In the genomic region with DNA sequence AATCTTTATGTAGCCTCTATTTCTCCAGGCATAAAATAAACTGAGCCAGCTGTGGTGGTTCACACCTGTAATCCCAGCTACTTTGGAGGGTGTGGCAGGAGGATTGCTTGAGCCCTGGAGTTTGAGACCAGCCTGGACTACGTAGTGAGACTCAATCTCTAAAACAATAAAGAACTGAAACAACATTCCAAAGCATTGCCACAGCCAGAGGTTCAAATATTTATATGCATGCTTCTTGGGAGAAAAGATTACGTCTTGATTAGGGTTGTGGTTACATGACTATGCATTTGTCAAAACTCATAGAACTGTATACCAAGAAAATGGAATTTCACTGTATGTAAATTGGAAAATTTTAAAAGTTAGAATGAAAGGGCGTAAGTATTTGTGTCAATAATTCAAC, we compare ENCODE assay signal across 31 cellular contexts. TPM values are rescaled to one million over a fixed set of nuclear protein-coding genes. Genes with fewer than 3 reads are reported as not detected.
"Had no signal": no experiment of that assay in that cellular context is flagged by ENCODE, and none has a peak within 500 bp of the region (broad histone marks: within the 10 kb centered on the region; RNA-seq: fewer than 3 reads in every experiment).

No MANE protein-coding gene starts in this region.

- H3K9me3 ChIP-seq: mucosa of descending colon, ovary, prostate gland, suprapubic skin, thoracic aorta, tibial artery, vagina had no signal

- H3K4me1 ChIP-seq: left lung, prostate gland, spleen, tibial artery, vagina had no signal

- ATAC-seq: left colon; left lung; mucosa of descending colon; naive thymus-derived CD4-positive, alpha-beta T cell; natural killer cell treated with Interleukin-12 subunit alpha and Interleukin-12 subunit beta and Interleukin-15 and Interleukin-18, amount 100 ng/mL, for 72 hours; right cardiac atrium; stimulated activated effector memory CD8-positive, alpha-beta T cell treated with anti-CD3 and anti-CD28 coated beads, Interleukin-12 subunit alpha, Interleukin-12 subunit beta, amount 100 ng/mL, for 72 hours had no signal

- DNase-seq: hypothalamus; immature natural killer cell; kidney; left colon; left lung; midbrain; mucosa of descending colon; naive thymus-derived CD4-positive, alpha-beta T cell; ovary; posterior cingulate gyrus; retina; right cardiac atrium; sigmoid colon; small intestine; spleen; stimulated activated CD4-positive, alpha-beta T cell treated with anti-CD3 and anti-CD28 coated beads, Interleukin-4, amount 100 ng/mL, for 24 hours; stimulated activated naive CD4-positive, alpha-beta T cell; tibial artery had no signal

- H3K27me3 ChIP-seq: ovary, suprapubic skin, tibial artery, vagina had no signal

- H3K36me3 ChIP-seq: left lung, ovary, prostate gland, sigmoid colon, spleen, suprapubic skin, thoracic aorta, tibial artery, vagina had no signal

- H3K4me3 ChIP-seq: left lung, lung, mucosa of descending colon, ovary, prostate gland, sigmoid colon, spleen, suprapubic skin, thoracic aorta, tibial artery, vagina had no signal

- H3K27ac ChIP-seq: left lung, ovary, prostate gland, sigmoid colon, spleen, suprapubic skin, thoracic aorta, tibial artery, vagina had no signal

RNA-seq across cellular contexts. Expression of a gene that starts 27.7 kb away (rescaled TPM):
- total RNA-seq: kidney; left colon; left lung; liver; mesenteric fat pad; myocyte; naive thymus-derived CD4-positive, alpha-beta T cell; natural killer cell treated with Interleukin-12 subunit alpha and Interleukin-12 subunit beta and Interleukin-15 and Interleukin-18, amount 100 ng/mL, for 72 hours; omental fat pad; ovary; prostate gland; right cardiac atrium; spleen; thoracic aorta; urinary bladder; vagina had no signal
- polyA plus RNA-seq: immature natural killer cell; liver; naive thymus-derived CD4-positive, alpha-beta T cell; neural cell; ovary; right cardiac atrium; sigmoid colon; small intestine; spleen; urinary bladder had no signal
